ENCODE assay signal across 8 cellular contexts in genomic region chr1:212967767-212968166, GRCh38. TPM values are rescaled to one million over a fixed set of nuclear protein-coding genes. Genes with fewer than 3 reads are reported as not detected.
A peak's percentile ranks its signal among the peaks of the same experiment; 100 is the strongest.
DNase-seq lines count a peak whose midpoint lies in the region; ATAC-seq, FAIRE-seq and TF ChIP-seq lines count a peak whose summit lies in the region.

No MANE protein-coding gene starts in this region.

- H3K36me3 Mint-ChIP-seq in chondrocyte (ENCODE audit: low read depth) (no peaks in the 10 kb centered on the region), neural crest cell (ENCODE audit: low read depth) (no peaks in the 10 kb centered on the region)

- no peaks in the 10 kb centered on the region for H3K27me3 Mint-ChIP-seq in chondrocyte (ENCODE audit: low read depth)
- H3K27me3 Mint-ChIP-seq in neural crest cell (ENCODE audit: low read depth) = no peaks in the 10 kb centered on the region

- no peak for ATAC-seq in HG03108 (IDR thresholded peaks at IDR 0.05; ENCODE audit: unreplicated experiment)

- peak; percentile 81 for DNase-seq in ELR (ENCODE audit: low read depth)
- DNase-seq in H54 (ENCODE audit: insufficient read length, low spot score) = peak; percentile 70
- peak; percentile 56 for DNase-seq in NCI-H2171 (lab: John Stamatoyannopoulos, UW)
- DNase-seq in chondrocyte (ENCODE audit: low spot score) = no peak
- peak; percentile 12 for DNase-seq in neural crest cell (ENCODE audit: low read depth, low spot score)
- no peak for DNase-seq in cortex of kidney (lab: John Stamatoyannopoulos, UW)
- DNase-seq in activated CD8-positive, alpha-beta memory T cell treated with anti-CD3 and anti-CD28 coated beads for 24 hours = no peak

- TF ChIP-seq POLR2A in H54 (IDR thresholded peaks at IDR 0.05; ENCODE audit: low read depth, low read length) = no peak

- H3K4me3 Mint-ChIP-seq in chondrocyte (ENCODE audit: unreplicated experiment) = no peak overlapping the region
- no peak overlapping the region for H3K4me3 Mint-ChIP-seq in neural crest cell

- H3K4me1 Mint-ChIP-seq in chondrocyte (ENCODE audit: low read depth) (peaks cover 2% of the 10 kb centered on the region), neural crest cell (peaks cover 10% of the 10 kb centered on the region)

- TF ChIP-seq CTCF in chondrocyte (IDR thresholded peaks at IDR 0.05) (peak; percentile 66), neural crest cell (conservative IDR thresholded peaks at IDR 0.05) (peak; percentile 59)

- H3K27ac Mint-ChIP-seq in chondrocyte (ENCODE audit: unreplicated experiment) (no peak overlapping the region), neural crest cell (ENCODE audit: unreplicated experiment) (no peak overlapping the region)

- no peak for FAIRE-seq in H54 (lab: Jason Lieb, UNC)

- H3K9me3 Mint-ChIP-seq in chondrocyte (ENCODE audit: low read depth) (no peaks in the 10 kb centered on the region), neural crest cell (no peaks in the 10 kb centered on the region)

RNA-seq across cellular contexts. Expression of gene VASH2, which starts 17.4 kb away (rescaled TPM):
- total RNA-seq in chondrocyte (2.3 to 2.8 TPM (median 2.8 TPM) in 3 replicates), neural crest cell (8.7 and 10.3 TPM in 2 replicates)

RNA-seq across cellular contexts. Expression of gene ANGEL2, which starts 47.9 kb away (rescaled TPM):
- 20.4 to 28.1 TPM (median 21.2 TPM) in 3 replicates for total RNA-seq in chondrocyte
- 49.0 and 53.6 TPM in 2 replicates for total RNA-seq in neural crest cell

Comparison
In these comparisons a context has a peak if more than half of its experiments do, and no peak if none do; other contexts are left out.
1. DNase-seq: peak in ELR (single experiment), H54 (single experiment), NCI-H2171 (single experiment) and neural crest cell (single experiment); none in chondrocyte (single experiment), cortex of kidney (single experiment) and activated CD8-positive, alpha-beta memory T cell treated with anti-CD3 and anti-CD28 coated beads for 24 hours (single experiment).